22 cellular contexts compared by ENCODE assay signal in the genomic region with DNA sequence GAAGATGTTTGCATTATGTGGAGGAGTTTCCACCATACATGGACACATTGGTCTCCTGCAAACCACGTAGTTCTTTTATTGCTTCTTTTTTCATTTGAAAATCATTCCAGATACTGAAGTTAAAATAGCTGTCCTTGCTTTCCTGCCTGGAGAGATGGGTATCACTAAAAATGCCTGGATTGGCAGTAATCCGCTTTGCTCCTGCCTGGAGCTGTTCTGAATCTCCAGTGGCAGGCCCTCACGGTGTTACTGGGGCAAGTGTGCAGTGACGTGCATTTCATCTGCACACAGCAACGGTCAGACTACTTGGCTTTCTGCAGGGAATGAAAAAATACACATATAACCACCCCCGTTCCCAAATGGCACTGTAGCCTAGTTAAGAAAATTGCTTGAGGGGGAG.
"Had no signal": no experiment of that assay in that cellular context is flagged by ENCODE, and none has a peak within 500 bp of the region (broad histone marks: within the 10 kb centered on the region; RNA-seq: fewer than 3 reads in every experiment).

No MANE protein-coding gene starts in this region.

- H3K4me3 ChIP-seq: esophagus squamous epithelium, heart left ventricle, mucosa of descending colon, neural progenitor cell, pancreas, prostate gland, spleen, tibial artery, upper lobe of left lung had no signal

- H3K4me1 Mint-ChIP-seq: naive thymus-derived CD8-positive, alpha-beta T cell; stimulated activated memory B cell treated with anti-CD40 and anti-IgM and Interleukin-4, amounts not matched to agents 10 μg/mL and 1 μg/mL and 100 μg/mL, for 72 hours had no signal

- H3K9me3 Mint-ChIP-seq: effector memory CD8-positive, alpha-beta T cell; naive thymus-derived CD8-positive, alpha-beta T cell; neural progenitor cell; stimulated activated memory B cell treated with anti-CD40 and anti-IgM and Interleukin-4, amounts not matched to agents 10 μg/mL and 1 μg/mL and 100 μg/mL, for 72 hours; stimulated activated naive CD8-positive, alpha-beta T cell treated with anti-CD3 and anti-CD28 coated beads, Interleukin-15, Interleukin-2, amounts not matched to agents 100 ng/mL and 50 ng/mL, for 24 hours had no signal

- H3K36me3 Mint-ChIP-seq: naive thymus-derived CD8-positive, alpha-beta T cell; neural progenitor cell; stimulated activated memory B cell treated with anti-CD40 and anti-IgM and Interleukin-4, amounts not matched to agents 10 μg/mL and 1 μg/mL and 100 μg/mL, for 72 hours had no signal

- H3K36me3 ChIP-seq: esophagus squamous epithelium, heart left ventricle, neural progenitor cell, pancreas, prostate gland, spleen, tibial artery, upper lobe of left lung had no signal

- H3K27ac Mint-ChIP-seq: dendritic cell treated with granulocyte-macrophage colony-stimulating factor and Interleukin-4, amounts not matched to agents 40 ng/mL and 50 ng/mL, for 4 days; effector memory CD8-positive, alpha-beta T cell; naive thymus-derived CD8-positive, alpha-beta T cell; neural progenitor cell; stimulated activated memory B cell treated with anti-CD40 and anti-IgM and Interleukin-4, amounts not matched to agents 10 μg/mL and 1 μg/mL and 100 μg/mL, for 72 hours; stimulated activated naive CD8-positive, alpha-beta T cell treated with anti-CD3 and anti-CD28 coated beads, Interleukin-15, Interleukin-2, amounts not matched to agents 100 ng/mL and 50 ng/mL, for 24 hours had no signal

- H3K4me3 Mint-ChIP-seq: dendritic cell treated with granulocyte-macrophage colony-stimulating factor and Interleukin-4, amounts not matched to agents 40 ng/mL and 50 ng/mL, for 4 days; effector memory CD8-positive, alpha-beta T cell; naive thymus-derived CD8-positive, alpha-beta T cell; neural progenitor cell; stimulated activated memory B cell treated with anti-CD40 and anti-IgM and Interleukin-4, amounts not matched to agents 10 μg/mL and 1 μg/mL and 100 μg/mL, for 72 hours; stimulated activated naive CD8-positive, alpha-beta T cell treated with anti-CD3 and anti-CD28 coated beads, Interleukin-15, Interleukin-2, amounts not matched to agents 100 ng/mL and 50 ng/mL, for 24 hours had no signal

- H3K27ac ChIP-seq: esophagus squamous epithelium, heart left ventricle, neural progenitor cell, pancreas, prostate gland, spleen, tibial artery, upper lobe of left lung had no signal

- H3K9me3 ChIP-seq: esophagus squamous epithelium, heart left ventricle, mucosa of descending colon, pancreas, prostate gland, spleen, tibial artery, upper lobe of left lung had no signal

- H3K27me3 Mint-ChIP-seq: dendritic cell treated with granulocyte-macrophage colony-stimulating factor and Interleukin-4, amounts not matched to agents 40 ng/mL and 50 ng/mL, for 4 days; stimulated activated memory B cell treated with anti-CD40 and anti-IgM and Interleukin-4, amounts not matched to agents 10 μg/mL and 1 μg/mL and 100 μg/mL, for 72 hours; stimulated activated naive CD8-positive, alpha-beta T cell treated with anti-CD3 and anti-CD28 coated beads, Interleukin-15, Interleukin-2, amounts not matched to agents 100 ng/mL and 50 ng/mL, for 24 hours had no signal

- H3K9ac ChIP-seq: neural progenitor cell had no signal

- DNase-seq: cerebellar nuclear complex; effector memory CD8-positive, alpha-beta T cell; esophagus squamous epithelium; foreskin fibroblast; heart left ventricle; hippocampal formation; kidney glomerular epithelial cell; mammary epithelial cell; mucosa of descending colon; naive thymus-derived CD8-positive, alpha-beta T cell; pancreas; spleen; stimulated activated CD4-positive, alpha-beta T cell treated with anti-CD3 and anti-CD28 coated beads, Interleukin-15, amount 100 ng/mL, for 24 hours; stimulated activated CD4-positive, alpha-beta T cell treated with anti-CD3 and anti-CD28 coated beads, Interleukin-1b, Interleukin-23, amount 100 ng/mL, for 48 hours; stimulated activated CD4-positive, alpha-beta T cell treated with anti-CD3 and anti-CD28 coated beads, Interleukin-4, amount 100 ng/mL, for 24 hours; tibial artery; upper lobe of left lung had no signal
